Comparison of ENCODE assay signal across 17 cellular contexts in genomic region chr4:68816410-68817265, GRCh38. TPM values are rescaled to one million over a fixed set of nuclear protein-coding genes. Genes with fewer than 3 reads are reported as not detected.
"Had no signal": no experiment of that assay in that cellular context is flagged by ENCODE, and none has a peak within 500 bp of the region (broad histone marks: within the 10 kb centered on the region; RNA-seq: fewer than 3 reads in every experiment).

No MANE protein-coding gene starts in this region.

RNA-seq across cellular contexts. Expression of gene UGT2B10, which starts 0.8 kb away (rescaled TPM):
- total RNA-seq: chondrocyte; dermis blood vessel endothelial cell; esophagus squamous epithelium; heart right ventricle; left ventricle myocardium inferior; lower lobe of right lung; mesenteric fat pad; myocyte; naive thymus-derived CD8-positive, alpha-beta T cell; occipital lobe; posterior vena cava; sciatic nerve; smooth muscle cell; suprapubic skin; upper lobe of right lung; uterus had no signal
- polyA plus RNA-seq: heart right ventricle; naive thymus-derived CD8-positive, alpha-beta T cell; ovary; smooth muscle cell had no signal
